ENCODE assay signal across 9 cellular contexts in genomic region chr1:201696217-201696761, GRCh38.
A peak's percentile ranks its signal among the peaks of the same experiment; 100 is the strongest.
DNase-seq lines count a peak whose midpoint lies in the region; ATAC-seq and TF ChIP-seq lines count a peak whose summit lies in the region.
"Had no signal": no experiment of that assay in that cellular context is flagged by ENCODE, and none has a peak within 500 bp of the region (broad histone marks: within the 10 kb centered on the region; RNA-seq: fewer than 3 reads in every experiment).

No MANE protein-coding gene starts in this region.

- H3K9me2 ChIP-seq in PC-9 (ENCODE audit: insufficient read depth): no peaks in the 10 kb centered on the region; the same call in 1 of the 2 replicates

- H3K27ac ChIP-seq in WERI-Rb-1 (peak overlapping the region; percentile 9; the same call in 1 of the 2 replicates), PC-9 (no peak overlapping the region)
- H3K27ac ChIP-seq: HL-60 had no signal

- H3K79me2 ChIP-seq in PC-9 (ENCODE audit: low read depth): no peaks in the 10 kb centered on the region

- H3F3A ChIP-seq in PC-9 (ENCODE audit: insufficient read depth, low read depth): no peaks in the 10 kb centered on the region

- TF ChIP-seq CTCF in WERI-Rb-1 (IDR thresholded peaks at IDR 0.05; ENCODE audit: low read depth, low read length) (no peak), PC-9 (conservative IDR thresholded peaks at IDR 0.05) (no peak)

- H4K20me1 ChIP-seq in PC-9 (ENCODE audit: insufficient read depth): no peaks in the 10 kb centered on the region

- CTCF ChIA-PET in PC-9 (lab: Charles Lee): no interaction called here

- H3K27me3 ChIP-seq in WERI-Rb-1 (ENCODE audit: insufficient read depth, low read depth, severe bottlenecking) (no peaks in the 10 kb centered on the region), PC-9 (ENCODE audit: insufficient read depth, low read depth) (no peaks in the 10 kb centered on the region)

- peaks cover under 1% of the 10 kb centered on the region for H3K9me3 ChIP-seq in WERI-Rb-1 (ENCODE audit: severe bottlenecking)
- H3K9me3 ChIP-seq in PC-9 (ENCODE audit: insufficient read depth, low read depth): no peaks in the 10 kb centered on the region

- POLR2A ChIA-PET in PC-9 (lab: Charles Lee; ENCODE audit: unreplicated experiment): no interaction called here

- H3K4me2 ChIP-seq in PC-9: no peak overlapping the region

- H3K36me3 ChIP-seq in WERI-Rb-1 (peaks cover 3% of the 10 kb centered on the region; the same call in 1 of the 2 replicates), PC-9 (ENCODE audit: low read depth) (no peaks in the 10 kb centered on the region)

- no peak overlapping the region for H2AFZ ChIP-seq in PC-9

- BruUV-seq in PC-9 (replicated peaks; lab: Mats Ljungman, UMichigan): no TSS peak

- ATAC-seq in Right ventricle myocardium superior (ENCODE audit: poor library complexity) (peak; percentile 90), sciatic nerve (peak; percentile 95), GM18520 (IDR thresholded peaks at IDR 0.05; ENCODE audit: unreplicated experiment) (no peak), HG02588 (IDR thresholded peaks at IDR 0.05; ENCODE audit: unreplicated experiment) (no peak)

- DNase-seq in EH (ENCODE audit: low read depth) (peak; percentile 99), WERI-Rb-1 (peak; percentile 66), Right ventricle myocardium superior (peak; percentile 93), sciatic nerve (ENCODE audit: low spot score) (peak; percentile 89), PC-9 (no peak), OCI-M1 (lab: John Stamatoyannopoulos, UW) (no peak)

- intact Hi-C loops in Right ventricle myocardium superior (cut with DNase I): loop anchor here (10.0 kb wide), 1 partner anchor 61 kb away; no protein-coding TSS in a partner anchor
- intact Hi-C loops in sciatic nerve (cut with DNase I): no loop called here
- intact Hi-C loops in PC-9 (cut with micrococcal nuclease; ENCODE audit: unreplicated experiment): no loop called here

- H3K4me3 ChIP-seq in WERI-Rb-1 (ENCODE audit: low read depth, low read length): no peak overlapping the region
- H3K4me3 ChIP-seq in PC-9: no peak overlapping the region

- H3K4me1 ChIP-seq in PC-9 (replicated peaks; ENCODE audit: insufficient read depth): no peaks in the 10 kb centered on the region

Comparison
In these comparisons a context has a peak if more than half of its experiments do, and no peak if none do; other contexts are left out.
1. DNase-seq: peak in EH (single experiment), WERI-Rb-1 (single experiment), Right ventricle myocardium superior (single experiment) and sciatic nerve (single experiment); none in PC-9 (0 of 2) and OCI-M1 (single experiment).
2. ATAC-seq: peak in Right ventricle myocardium superior (single experiment) and sciatic nerve (single experiment); none in GM18520 (single experiment) and HG02588 (single experiment).